8 cellular contexts compared by ENCODE assay signal in the genomic region with DNA sequence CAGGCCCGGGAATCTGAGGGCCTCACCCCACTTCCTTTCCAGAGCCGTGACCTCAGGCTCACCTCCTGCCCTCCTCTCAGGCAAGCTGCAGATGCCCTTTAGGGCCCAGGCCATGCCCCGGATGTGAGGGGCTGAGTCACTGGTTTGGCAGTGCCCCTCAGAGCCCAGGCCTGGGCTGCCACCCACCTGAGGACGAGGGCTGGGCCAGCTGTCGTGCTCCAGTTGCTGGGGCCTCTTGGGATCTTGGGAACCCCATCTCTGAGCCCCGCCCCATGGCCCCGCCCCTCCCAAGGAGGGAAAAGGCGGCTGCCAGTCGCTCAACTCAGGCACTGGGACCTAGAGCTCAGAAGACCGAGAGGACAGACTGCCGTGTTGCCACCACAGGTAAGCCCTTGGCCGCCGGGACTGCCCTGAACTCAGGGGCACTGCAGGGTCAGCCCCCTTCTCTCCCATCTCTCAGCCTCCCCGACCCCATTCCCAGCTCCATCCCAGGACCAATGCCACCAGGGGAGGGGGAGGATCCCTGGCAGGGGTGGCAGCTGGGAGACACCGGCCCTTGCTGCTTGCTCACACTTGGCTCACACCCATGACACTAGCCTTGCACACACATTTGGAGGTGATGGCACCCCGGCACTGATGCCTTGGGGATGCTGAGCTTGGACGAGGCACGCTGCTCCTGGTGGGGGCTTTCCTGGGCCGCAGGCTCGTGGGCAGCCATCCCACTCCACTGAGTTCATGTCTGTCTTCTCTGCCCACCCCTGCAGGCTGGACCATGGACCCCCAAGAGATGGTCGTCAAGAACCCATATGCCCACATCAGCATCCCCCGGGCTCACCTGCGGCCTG. TPM values are rescaled to one million over a fixed set of nuclear protein-coding genes. Genes with fewer than 3 reads are reported as not detected.
DNase-seq lines count a peak whose midpoint lies in the region; ATAC-seq, FAIRE-seq and TF ChIP-seq lines count a peak whose summit lies in the region.

A gene with protein sequence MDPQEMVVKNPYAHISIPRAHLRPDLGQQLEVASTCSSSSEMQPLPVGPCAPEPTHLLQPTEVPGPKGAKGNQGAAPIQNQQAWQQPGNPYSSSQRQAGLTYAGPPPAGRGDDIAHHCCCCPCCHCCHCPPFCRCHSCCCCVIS (plus strand): TSS at position 325 of the 845 bp plus-strand sequence. CDS start 448 bp downstream, at position 773.

- H3K4me3 ChIP-seq in thoracic aorta: peak within 1 kb of the TSS; percentile 83

- peaks cover 21% of the 10 kb centered on the region for H3K4me1 Mint-ChIP-seq in activated CD4-positive, alpha-beta T cell treated with anti-CD3 and anti-CD28 coated beads, Interleukin-2, amount 10 ng/mL, durations not matched to agents 7 days and 5 days
- peaks cover 7% of the 10 kb centered on the region for H3K4me1 Mint-ChIP-seq in activated T-helper 2 cell treated with anti-CD3 and anti-CD28 coated beads, Interferon-gamma antibody, Interleukin-2, Interleukin-4, amounts not matched to agents 10 μg/mL and 5 μg/mL and 100 μg/mL, durations not matched to agents 14 hours and 24 hours and 36 hours (ENCODE audit: low read depth)

- POLR2A ChIA-PET in activated CD4-positive, alpha-beta T cell treated with anti-CD3 and anti-CD28 coated beads, Interleukin-2, amount 10 ng/mL, durations not matched to agents 7 days and 5 days (lab: Charles Lee): no interaction called here

- H3K27me3 ChIP-seq in layer of hippocampus (ENCODE audit: control insufficient read depth, insufficient read depth, low read length): peaks cover 4% of the 10 kb centered on the region
- H3K27me3 ChIP-seq in thoracic aorta (replicated peaks; ENCODE audit: insufficient read depth): no peaks in the 10 kb centered on the region

- H3K27ac ChIP-seq in layer of hippocampus (ENCODE audit: low read depth, low read length): peak within 1 kb of the TSS; percentile 90
- peak within 1 kb of the TSS; percentile 89 to 96 for H3K27ac ChIP-seq in thoracic aorta

- no peaks in the 10 kb centered on the region for H3K9me3 Mint-ChIP-seq in activated CD4-positive, alpha-beta T cell treated with anti-CD3 and anti-CD28 coated beads, Interleukin-2, amount 10 ng/mL, durations not matched to agents 7 days and 5 days
- no peaks in the 10 kb centered on the region for H3K9me3 Mint-ChIP-seq in activated T-helper 2 cell treated with anti-CD3 and anti-CD28 coated beads, Interferon-gamma antibody, Interleukin-2, Interleukin-4, amounts not matched to agents 10 μg/mL and 5 μg/mL and 100 μg/mL, durations not matched to agents 14 hours and 24 hours and 36 hours

- CTCF ChIA-PET in activated CD4-positive, alpha-beta T cell treated with anti-CD3 and anti-CD28 coated beads, Interleukin-2, amount 10 ng/mL, durations not matched to agents 7 days and 5 days (lab: Charles Lee): interaction anchor here (0.9 to 6.0 kb wide), 4 partner anchors 13 to 129 kb away, joined by 3 to 65 read pairs (median 6); a partner anchor contains a TSS

- peaks cover 2% of the 10 kb centered on the region for H3K27me3 Mint-ChIP-seq in activated CD4-positive, alpha-beta T cell treated with anti-CD3 and anti-CD28 coated beads, Interleukin-2, amount 10 ng/mL, durations not matched to agents 7 days and 5 days
- H3K27me3 Mint-ChIP-seq in activated T-helper 2 cell treated with anti-CD3 and anti-CD28 coated beads, Interferon-gamma antibody, Interleukin-2, Interleukin-4, amounts not matched to agents 10 μg/mL and 5 μg/mL and 100 μg/mL, durations not matched to agents 14 hours and 24 hours and 36 hours (ENCODE audit: low read depth): no peaks in the 10 kb centered on the region

- peaks cover 7 to 19% of the 10 kb centered on the region in 2 donors for H3K4me1 ChIP-seq in thoracic aorta (ENCODE audit: control insufficient read depth in 1 of 2, low read depth in 2 of 2)

- no peaks in the 10 kb centered on the region for H3K9me3 ChIP-seq in thoracic aorta

- ATAC-seq in thoracic aorta (ENCODE audit: insufficient number of reproducible peaks, low FRiP score, low read depth): no peak

- intact Hi-C loops in activated T-helper 2 cell treated with anti-CD3 and anti-CD28 coated beads, Interferon-gamma antibody, Interleukin-2, Interleukin-4, amounts not matched to agents 10 μg/mL and 5 μg/mL and 100 μg/mL, durations not matched to agents 14 hours and 24 hours and 36 hours (cut with micrococcal nuclease): no loop called here

- peak within 1 kb of the TSS; percentile 84 for H3K27ac Mint-ChIP-seq in activated CD4-positive, alpha-beta T cell treated with anti-CD3 and anti-CD28 coated beads, Interleukin-2, amount 10 ng/mL, durations not matched to agents 7 days and 5 days
- H3K27ac Mint-ChIP-seq in activated T-helper 2 cell treated with anti-CD3 and anti-CD28 coated beads, Interferon-gamma antibody, Interleukin-2, Interleukin-4, amounts not matched to agents 10 μg/mL and 5 μg/mL and 100 μg/mL, durations not matched to agents 14 hours and 24 hours and 36 hours: peak within 1 kb of the TSS; percentile 73

- H3K36me3 ChIP-seq in thoracic aorta: no peaks in the 10 kb centered on the region

- no peak for TF ChIP-seq CTCF in thoracic aorta (IDR thresholded peaks at IDR 0.05)

- H3K36me3 Mint-ChIP-seq in activated CD4-positive, alpha-beta T cell treated with anti-CD3 and anti-CD28 coated beads, Interleukin-2, amount 10 ng/mL, durations not matched to agents 7 days and 5 days (ENCODE audit: low read depth): no peaks in the 10 kb centered on the region
- H3K36me3 Mint-ChIP-seq in activated T-helper 2 cell treated with anti-CD3 and anti-CD28 coated beads, Interferon-gamma antibody, Interleukin-2, Interleukin-4, amounts not matched to agents 10 μg/mL and 5 μg/mL and 100 μg/mL, durations not matched to agents 14 hours and 24 hours and 36 hours (ENCODE audit: low read depth): no peaks in the 10 kb centered on the region

- peak within 1 kb of the TSS; percentile 73 for H3K4me3 Mint-ChIP-seq in activated CD4-positive, alpha-beta T cell treated with anti-CD3 and anti-CD28 coated beads, Interleukin-2, amount 10 ng/mL, durations not matched to agents 7 days and 5 days
- peak within 1 kb of the TSS; percentile 72 for H3K4me3 Mint-ChIP-seq in activated T-helper 2 cell treated with anti-CD3 and anti-CD28 coated beads, Interferon-gamma antibody, Interleukin-2, Interleukin-4, amounts not matched to agents 10 μg/mL and 5 μg/mL and 100 μg/mL, durations not matched to agents 14 hours and 24 hours and 36 hours (ENCODE audit: low read depth)

- no peak for FAIRE-seq in HTR-8/SVneo (lab: Jason Lieb, UNC)

- DNase-seq in activated CD4-positive, alpha-beta T cell treated with anti-CD3 and anti-CD28 coated beads, Interleukin-2, amount 10 ng/mL, durations not matched to agents 7 days and 5 days: peak; percentile 36
- no peak for DNase-seq in activated CD4-positive, alpha-beta T cell treated with anti-CD3 and anti-CD28 coated beads for 4 hours
- no peak for DNase-seq in activated T-helper 2 cell treated with anti-CD3 and anti-CD28 coated beads, Interferon-gamma antibody, Interleukin-2, Interleukin-4, amounts not matched to agents 10 μg/mL and 5 μg/mL and 100 μg/mL, durations not matched to agents 14 hours and 24 hours and 36 hours (ENCODE audit: low spot score)
- no peak for DNase-seq in thoracic aorta (ENCODE audit: low spot score)
- no peak for DNase-seq in HTR-8/SVneo (ENCODE audit: insufficient read length, low spot score)
- DNase-seq in NCI-H1417 treated with DMSO at 0.1 percent for 48 hours (lab: John Stamatoyannopoulos, UW): no peak
- DNase-seq in NCI-H2081 treated with DMSO at 0.1 percent for 48 hours (lab: John Stamatoyannopoulos, UW): no peak

RNA-seq across cellular contexts. Expression of the gene that starts here (rescaled TPM):
- total RNA-seq in activated CD4-positive, alpha-beta T cell treated with anti-CD3 and anti-CD28 coated beads, Interleukin-2, amount 10 ng/mL, durations not matched to agents 7 days and 5 days: under 1 TPM; 0.35 to 0.72 TPM
- 0.41 and 0.50 TPM in 2 replicates for total RNA-seq in activated T-helper 2 cell treated with anti-CD3 and anti-CD28 coated beads, Interferon-gamma antibody, Interleukin-2, Interleukin-4, amounts not matched to agents 10 μg/mL and 5 μg/mL and 100 μg/mL, durations not matched to agents 14 hours and 24 hours and 36 hours
- total RNA-seq in thoracic aorta: not detected

Comparison
In these comparisons a context has a peak if more than half of its experiments do, and no peak if none do; other contexts are left out.
1. Peak in DNase-seq in activated CD4-positive, alpha-beta T cell treated with anti-CD3 and anti-CD28 coated beads, Interleukin-2, amount 10 ng/mL, durations not matched to agents 7 days and 5 days; RNA of the gene not detected or under 1 TPM.